ENCODE assay signal across 27 cellular contexts in genomic region chr16:88361775-88362174, GRCh38.
"Had no signal": no experiment of that assay in that cellular context is flagged by ENCODE, and none has a peak within 500 bp of the region (broad histone marks: within the 10 kb centered on the region; RNA-seq: fewer than 3 reads in every experiment).

No MANE protein-coding gene starts in this region.

- DNase-seq: colonic mucosa; cortex of kidney; dermis blood vessel endothelial cell; dorsolateral prefrontal cortex; effector CD4-positive, alpha-beta T cell; effector CD8-positive, alpha-beta T cell; effector memory CD4-positive, alpha-beta T cell; effector memory CD8-positive, alpha-beta T cell; endodermal cell; erythroblast; esophagus squamous epithelium; foreskin fibroblast; foreskin keratinocyte; foreskin melanocyte; gastrocnemius medialis; heart right ventricle had no signal

- H3K9me3 Mint-ChIP-seq: dendritic cell treated with granulocyte-macrophage colony-stimulating factor and Interleukin-4, amounts not matched to agents 40 ng/mL and 50 ng/mL, for 4 days; effector memory CD8-positive, alpha-beta T cell had no signal

- FAIRE-seq: colon, endometrium, endothelial cell of umbilical vein, frontal cortex had no signal

- ATAC-seq: effector memory CD8-positive, alpha-beta T cell; esophagus mucosa; foreskin keratinocyte; gastrocnemius medialis; gastroesophageal sphincter; heart right ventricle had no signal

- H3K4me1 Mint-ChIP-seq: endodermal cell had no signal

- H3K27ac ChIP-seq: colonic mucosa, coronary artery, dorsolateral prefrontal cortex, epithelial cell of prostate, esophagus muscularis mucosa, esophagus squamous epithelium, foreskin keratinocyte, gastrocnemius medialis, gastroesophageal sphincter, heart right ventricle, hepatocyte had no signal

- H3K4me3 Mint-ChIP-seq: dendritic cell treated with granulocyte-macrophage colony-stimulating factor and Interleukin-4, amounts not matched to agents 40 ng/mL and 50 ng/mL, for 4 days; effector memory CD8-positive, alpha-beta T cell; endodermal cell had no signal

- H3K4me2 ChIP-seq: hepatocyte had no signal

- H3K36me3 ChIP-seq: colonic mucosa, esophagus muscularis mucosa, esophagus squamous epithelium, gastrocnemius medialis, gastroesophageal sphincter, heart right ventricle had no signal

- H2AFZ ChIP-seq: hepatocyte had no signal

- H3K4me3 ChIP-seq: colonic mucosa, coronary artery, dorsolateral prefrontal cortex, esophagus muscularis mucosa, esophagus squamous epithelium, gastrocnemius medialis, gastroesophageal sphincter, heart right ventricle, hepatocyte had no signal

- H3K79me2 ChIP-seq: hepatocyte had no signal

- H3K4me1 ChIP-seq: colonic mucosa, esophagus muscularis mucosa, esophagus squamous epithelium, foreskin keratinocyte, gastrocnemius medialis, gastroesophageal sphincter, heart right ventricle had no signal

- H3K9me3 ChIP-seq: colonic mucosa, esophagus squamous epithelium, gastrocnemius medialis had no signal

- H3K27me3 ChIP-seq: colonic mucosa, hepatocyte had no signal

- H3K27ac Mint-ChIP-seq: dendritic cell treated with granulocyte-macrophage colony-stimulating factor and Interleukin-4, amounts not matched to agents 40 ng/mL and 50 ng/mL, for 4 days; effector memory CD8-positive, alpha-beta T cell; endodermal cell had no signal
